ENCODE assay signal across 15 cellular contexts in the genomic region with DNA sequence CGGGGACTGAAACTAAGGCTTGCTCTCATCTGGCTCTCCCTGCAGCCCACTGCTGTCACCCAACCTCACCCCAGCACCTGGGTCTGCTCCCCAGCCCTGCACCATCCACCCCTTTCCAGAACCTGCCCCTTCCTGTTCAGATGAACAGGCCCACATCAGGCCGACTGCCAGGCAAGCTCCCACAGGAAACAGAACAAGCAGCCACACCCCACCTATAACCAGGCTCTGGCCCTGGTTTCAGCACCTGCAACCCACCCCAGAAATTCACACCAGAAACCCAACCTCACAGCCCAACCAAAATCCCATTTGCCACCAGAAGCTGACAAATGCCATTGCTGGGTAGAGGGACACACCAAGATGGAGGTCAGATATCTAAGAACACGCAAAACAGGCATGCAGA.
DNase-seq lines count a peak whose midpoint lies in the region; ATAC-seq, FAIRE-seq and TF ChIP-seq lines count a peak whose summit lies in the region.
"Had no signal": no experiment of that assay in that cellular context is flagged by ENCODE, and none has a peak within 500 bp of the region (broad histone marks: within the 10 kb centered on the region; RNA-seq: fewer than 3 reads in every experiment).

No MANE protein-coding gene starts in this region.

- no peaks in the 10 kb centered on the region for H3K9me3 ChIP-seq in DND-41 (ENCODE audit: insufficient read depth, low read length, severe bottlenecking)
- H3K9me3 ChIP-seq in T-helper 17 cell (ENCODE audit: control insufficient read depth, low read length, poor library complexity, severe bottlenecking) = no peaks in the 10 kb centered on the region
- H3K9me3 ChIP-seq in naive thymus-derived CD4-positive, alpha-beta T cell (ENCODE audit: control insufficient read depth in 2 of 3, low read length in 3 of 3) = no peaks in the 10 kb centered on the region
- H3K9me3 ChIP-seq in HepG2 (ENCODE audit: low read length) = no peaks in the 10 kb centered on the region
- no peaks in the 10 kb centered on the region for H3K9me3 ChIP-seq in psoas muscle

- H3K4me3 ChIP-seq in DND-41 (ENCODE audit: low read depth in 1 of 2, low read length in 2 of 2) = no peak overlapping the region
- H3K4me3 ChIP-seq in naive thymus-derived CD4-positive, alpha-beta T cell (ENCODE audit: low read length) = no peak overlapping the region
- no peak overlapping the region for H3K4me3 ChIP-seq in HepG2 (replicated peaks in 1 of 3; ENCODE audit: insufficient read depth in 1 of 3, low read depth in 2 of 3, low read length in 3 of 3)
- no peak overlapping the region for H3K4me3 ChIP-seq in psoas muscle

- intact Hi-C loops in naive thymus-derived CD4-positive, alpha-beta T cell (cut with micrococcal nuclease) = no loop called here
- intact Hi-C loops in HepG2 (cut with micrococcal nuclease; ENCODE audit: unreplicated experiment) (no loop called here), psoas muscle (cut with DNase I) (loop anchor here in 1 of 2 donors (5.0 kb wide), 1 partner anchor 165 kb away; no protein-coding TSS in a partner anchor)

- peak overlapping the region; percentile 20 for H3K9ac ChIP-seq in DND-41 (ENCODE audit: low read depth, low read length)
- H3K9ac ChIP-seq in HepG2 (ENCODE audit: insufficient read depth, low read depth, low read length) = no peak overlapping the region

- FAIRE-seq in HepG2 (lab: Jason Lieb, UNC) = no peak

- peak overlapping the region; percentile 84 for H3K27ac Mint-ChIP-seq in T-helper 17 cell
- peak overlapping the region in 3 of 9 donors; percentile 59 to 79 (median 74) for H3K27ac Mint-ChIP-seq in naive thymus-derived CD4-positive, alpha-beta T cell
- H3K27ac Mint-ChIP-seq: activated naive CD4-positive, alpha-beta T cell treated with anti-CD3 and anti-CD28 coated beads, Interleukin-2, amount 50 U/mL, for 24 hours had no signal

- WGBS in HepG2 (ENCODE audit: low lambda C conversion rate) = 38% methylated on average over 3 of the region's 3 CpGs
- 80 to 88% (median 85%) methylated on average over 3 of the region's 3 CpGs for WGBS in psoas muscle, 3 donors

- CTCF ChIA-PET in naive thymus-derived CD4-positive, alpha-beta T cell (lab: Charles Lee) = no interaction called here
- CTCF ChIA-PET in HepG2 (lab: Yijun Ruan, JAX; ENCODE audit: low intra/inter-chr PET ratio, low total read pairs) = no interaction called here

- H3K27me3 ChIP-seq in DND-41 (ENCODE audit: insufficient read depth, low read length, poor library complexity) = no peaks in the 10 kb centered on the region
- no peaks in the 10 kb centered on the region for H3K27me3 ChIP-seq in naive thymus-derived CD4-positive, alpha-beta T cell (ENCODE audit: control insufficient read depth in 2 of 2, insufficient read depth in 2 of 2, low read length in 2 of 2)
- peaks cover 7 to 54% of the 10 kb centered on the region in 2 experiments; a peak in 4 of 5 replicates for H3K27me3 ChIP-seq in HepG2 (ENCODE audit: control insufficient read depth in 1 of 2, insufficient read depth in 2 of 2, low read length in 2 of 2)
- no peaks in the 10 kb centered on the region for H3K27me3 ChIP-seq in psoas muscle (ENCODE audit: insufficient read depth in 3 of 3, low read length in 2 of 3)

- H2AFZ ChIP-seq in DND-41 (ENCODE audit: low read depth, low read length) (peak overlapping the region; percentile 34; the same call in 1 of the 2 replicates), HepG2 (ENCODE audit: low read length) (no peak overlapping the region)

- TF ChIP-seq POLR2A in HepG2 (IDR thresholded peaks at IDR 0.05; ENCODE audit: insufficient read depth in 1 of 2, low read depth in 2 of 2, low read length in 2 of 2) = no peak

- BruUV-seq in HepG2 (replicated peaks; lab: Mats Ljungman, UMichigan) = no TSS peak

- peaks cover 76% of the 10 kb centered on the region for H3K4me1 ChIP-seq in DND-41 (ENCODE audit: insufficient read depth, low read length)
- peaks cover 8 to 58% of the 10 kb centered on the region in 2 donors for H3K4me1 ChIP-seq in naive thymus-derived CD4-positive, alpha-beta T cell (ENCODE audit: control insufficient read depth in 2 of 2, insufficient read depth in 2 of 2, low read length in 2 of 2)
- H3K4me1 ChIP-seq in HepG2 (ENCODE audit: insufficient read depth, low read length) = peaks cover 37% of the 10 kb centered on the region
- peaks cover 6% of the 10 kb centered on the region for H3K4me1 ChIP-seq in psoas muscle

- H3K4me2 ChIP-seq in DND-41 (ENCODE audit: insufficient read depth, low read length) = peak overlapping the region; percentile 19
- H3K4me2 ChIP-seq in HepG2 (ENCODE audit: low read depth, low read length) = no peak overlapping the region

- H3K4me3 Mint-ChIP-seq in T-helper 17 cell = peak overlapping the region; percentile 42
- peak overlapping the region in 2 of 10 donors; percentile 43 to 44 for H3K4me3 Mint-ChIP-seq in naive thymus-derived CD4-positive, alpha-beta T cell
- H3K4me3 Mint-ChIP-seq: activated naive CD4-positive, alpha-beta T cell treated with anti-CD3 and anti-CD28 coated beads, Interleukin-2, amount 50 U/mL, for 24 hours; neural crest cell had no signal

- no peaks in the 10 kb centered on the region for H3K36me3 Mint-ChIP-seq in T-helper 17 cell (ENCODE audit: low read depth)
- peaks cover 0 to 18% (median 0%) of the 10 kb centered on the region in 5 donors for H3K36me3 Mint-ChIP-seq in naive thymus-derived CD4-positive, alpha-beta T cell
- H3K36me3 Mint-ChIP-seq: activated naive CD4-positive, alpha-beta T cell treated with anti-CD3 and anti-CD28 coated beads, Interleukin-2, amount 50 U/mL, for 24 hours had no signal

- TF ChIP-seq RAD21 in HepG2 (CRISPR knock-in tag; IDR thresholded peaks at IDR 0.05) = no peak

- H4K20me1 ChIP-seq in DND-41 (ENCODE audit: insufficient read depth, low read length) = no peaks in the 10 kb centered on the region
- no peaks in the 10 kb centered on the region for H4K20me1 ChIP-seq in HepG2 (ENCODE audit: insufficient read depth, low read length)

- no peak for TF ChIP-seq EP300 in HepG2 (IDR thresholded peaks at IDR 0.05; ENCODE audit: low read depth in 2 of 2, low read length in 2 of 2)
- TF ChIP-seq EP300 in HepG2 (CRISPR knock-in tag; IDR thresholded peaks at IDR 0.05; ENCODE audit: borderline replicate concordance) = no peak

- POLR2A ChIA-PET in naive thymus-derived CD4-positive, alpha-beta T cell (lab: Charles Lee) = no interaction called here
- POLR2A ChIA-PET in HepG2 (lab: Yijun Ruan, JAX) = interaction anchor here (0.9 kb wide), 1 partner anchor 52 kb away, joined by 3 read pairs; no protein-coding TSS in a partner anchor

- H3K36me3 ChIP-seq in DND-41 (ENCODE audit: insufficient read depth, low read length) = no peaks in the 10 kb centered on the region
- H3K36me3 ChIP-seq in naive thymus-derived CD4-positive, alpha-beta T cell (ENCODE audit: control insufficient read depth in 2 of 3, insufficient read depth in 3 of 3, low read length in 3 of 3) = no peaks in the 10 kb centered on the region
- H3K36me3 ChIP-seq in HepG2 (replicated peaks in 1 of 2; ENCODE audit: control insufficient read depth in 1 of 2, insufficient read depth in 2 of 2, low read length in 2 of 2) = no peaks in the 10 kb centered on the region
- H3K36me3 ChIP-seq in psoas muscle (ENCODE audit: insufficient read depth in 1 of 2, low read depth in 1 of 2) = no peaks in the 10 kb centered on the region

- no peaks in the 10 kb centered on the region for H3K79me2 ChIP-seq in DND-41 (ENCODE audit: insufficient read depth, low read length)
- no peaks in the 10 kb centered on the region for H3K79me2 ChIP-seq in HepG2 (ENCODE audit: insufficient read depth, low read length)

- H3K27me3 Mint-ChIP-seq in T-helper 17 cell = no peaks in the 10 kb centered on the region
- H3K27me3 Mint-ChIP-seq in naive thymus-derived CD4-positive, alpha-beta T cell = no peaks in the 10 kb centered on the region
- H3K27me3 Mint-ChIP-seq: activated naive CD4-positive, alpha-beta T cell treated with anti-CD3 and anti-CD28 coated beads, Interleukin-2, amount 50 U/mL, for 24 hours had no signal

- peak overlapping the region; percentile 80 for H3K27ac ChIP-seq in DND-41 (ENCODE audit: low read length)
- no peak overlapping the region for H3K27ac ChIP-seq in naive thymus-derived CD4-positive, alpha-beta T cell (ENCODE audit: low read depth, low read length)
- H3K27ac ChIP-seq in HepG2 (ENCODE audit: extremely low read length, insufficient read depth, low read length) = no peak overlapping the region
- H3K27ac ChIP-seq in psoas muscle = no peak overlapping the region

- peaks cover 21% of the 10 kb centered on the region for H3K4me1 Mint-ChIP-seq in T-helper 17 cell
- H3K4me1 Mint-ChIP-seq in naive thymus-derived CD4-positive, alpha-beta T cell = peaks cover 6 to 71% (median 13%) of the 10 kb centered on the region in 7 donors

- TF ChIP-seq CTCF in DND-41 (IDR thresholded peaks at IDR 0.05; ENCODE audit: borderline replicate concordance, extremely low read depth, low read length, poor library complexity, severe bottlenecking) = no peak
- no peak for TF ChIP-seq CTCF in HepG2 (CRISPR knock-in tag; IDR thresholded peaks at IDR 0.05)
- TF ChIP-seq CTCF in psoas muscle (IDR thresholded peaks at IDR 0.05) = no peak

- peak; percentile 83 for ATAC-seq in DND-41 (ENCODE audit: insufficient read depth, low read depth)
- peak; percentile 23 for ATAC-seq in GM19452 (IDR thresholded peaks at IDR 0.05; ENCODE audit: unreplicated experiment)
- peak; percentile 32 for ATAC-seq in T-helper 17 cell
- ATAC-seq in naive thymus-derived CD4-positive, alpha-beta T cell = peak; percentile 25
- no peak for ATAC-seq in HepG2
- no peak for ATAC-seq in psoas muscle
- ATAC-seq: left lobe of liver had no signal

- in situ Hi-C loops in HepG2 (cut with HindIII; ENCODE audit: extremely low pct_ligation_motif_present, low pct_unique_long_range_greater_than_20kb) = no loop called here

- peak; percentile 86 for DNase-seq in DND-41
- DNase-seq in T-helper 17 cell = no peak
- DNase-seq in naive thymus-derived CD4-positive, alpha-beta T cell = no peak
- no peak for DNase-seq in HepG2 (ENCODE audit: low spot score)
- DNase-seq in dedifferentiated amniotic fluid mesenchymal stem cell (ENCODE audit: extremely low spot score) = no peak
- no peak for DNase-seq in putamen (ENCODE audit: low spot score)
- no peak for DNase-seq in psoas muscle
- DNase-seq: activated CD4-positive, alpha-beta T cell treated with anti-CD3 and anti-CD28 coated beads, Interleukin-2, amount 50 U/mL, for 1 hour; cerebellar nuclear complex; GF-D8; Kasumi-1 had no signal

- peaks cover 0 to 6% (median 0%) of the 10 kb centered on the region in 11 donors for H3K9me3 Mint-ChIP-seq in naive thymus-derived CD4-positive, alpha-beta T cell
- H3K9me3 Mint-ChIP-seq: activated naive CD4-positive, alpha-beta T cell treated with anti-CD3 and anti-CD28 coated beads, Interleukin-2, amount 50 U/mL, for 24 hours; neural crest cell had no signal

TF ChIP-seq in HepG2, 621 proteins besides CTCF, POLR2A, EP300 and RAD21:
- TF ChIP-seq ZNF737 (CRISPR knock-in tag; IDR thresholded peaks at IDR 0.05; ENCODE audit: borderline replicate concordance) = no peak
- TF ChIP-seq ZNF510 (CRISPR knock-in tag; IDR thresholded peaks at IDR 0.05; ENCODE audit: low read depth) = no peak
- TF ChIP-seq ZNF10 (CRISPR knock-in tag; IDR thresholded peaks at IDR 0.05; ENCODE audit: borderline replicate concordance, low read depth) = no peak
- TF ChIP-seq ZNF30 (CRISPR knock-in tag; IDR thresholded peaks at IDR 0.05) = no peak

Comparison
In these comparisons a context has a peak if more than half of its experiments do, and no peak if none do; other contexts are left out.
1. ATAC-seq: peak in DND-41 (single experiment), GM19452 (single experiment), T-helper 17 cell (single experiment) and naive thymus-derived CD4-positive, alpha-beta T cell (single experiment); none in HepG2 (single experiment) and psoas muscle (0 of 4).